ENCODE assay signal across 8 cellular contexts in the genomic region with DNA sequence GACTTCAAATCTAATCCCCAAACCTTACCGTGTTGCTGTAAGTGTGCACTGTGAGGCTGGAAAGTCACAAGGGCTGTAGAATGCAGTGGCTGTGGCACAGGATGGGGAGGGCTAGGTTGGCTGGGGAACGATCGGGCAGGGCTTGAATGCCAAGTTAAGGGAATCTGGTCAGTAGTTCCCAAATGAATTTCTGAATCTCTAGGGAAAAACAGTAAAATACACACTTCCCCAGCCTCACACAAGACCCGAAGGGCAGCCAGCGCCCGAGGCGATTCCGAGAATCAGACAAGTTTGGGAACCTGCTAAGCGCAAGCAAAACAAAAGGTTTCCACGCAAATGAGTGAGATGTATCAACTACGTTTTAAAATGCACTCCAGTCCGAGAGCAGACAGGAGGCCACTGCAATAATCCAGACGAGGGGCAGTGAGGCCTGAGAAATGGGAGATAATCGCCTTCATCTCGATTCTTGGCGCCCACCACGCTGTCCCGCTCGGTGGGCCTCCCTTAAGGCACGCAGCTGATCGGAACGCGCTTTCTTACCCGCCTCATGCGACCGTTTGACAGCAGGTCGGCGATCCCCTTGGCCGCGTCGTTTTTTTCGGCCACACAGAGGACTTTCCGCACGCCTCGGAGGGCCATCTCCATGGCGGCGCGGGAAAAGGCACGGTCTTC. TPM values are rescaled to one million over a fixed set of nuclear protein-coding genes. Genes with fewer than 3 reads are reported as not detected.
DNase-seq lines count a peak whose midpoint lies in the region; ATAC-seq and TF ChIP-seq lines count a peak whose summit lies in the region.

No MANE protein-coding gene starts in this region.

- no peak for TF ChIP-seq CTCF in GM12875 (IDR thresholded peaks at IDR 0.05; ENCODE audit: borderline replicate concordance, insufficient read depth, low read depth, low read length)
- TF ChIP-seq CTCF in neural crest cell (conservative IDR thresholded peaks at IDR 0.05), result no peak
- TF ChIP-seq CTCF in GM13976 (IDR thresholded peaks at IDR 0.05; ENCODE audit: borderline replicate concordance, control extremely low read depth, extremely low read depth, insufficient read depth, missing control alignments), result no peak

- in situ Hi-C loops in GM13976 (cut with MboI; ENCODE audit: low sequenced_read_pairs, unreplicated experiment), result no loop called here

- H3K27ac ChIP-seq in esophagus (ENCODE audit: low read depth in 2 of 2, low read length in 1 of 2), result peak overlapping the region; percentile 95 to 96

- peaks cover 0 to 19% of the 10 kb centered on the region in 2 donors for H3K36me3 ChIP-seq in esophagus (ENCODE audit: control insufficient read depth in 2 of 2, insufficient read depth in 2 of 2, low read length in 1 of 2)

- peaks cover 14% of the 10 kb centered on the region for H3K36me3 Mint-ChIP-seq in neural crest cell (ENCODE audit: low read depth)

- peak overlapping the region; percentile 95 for H3K4me3 Mint-ChIP-seq in neural crest cell

- peak; percentile 7 for ATAC-seq in HG02623 (IDR thresholded peaks at IDR 0.05; ENCODE audit: unreplicated experiment)
- peak; percentile 37 for ATAC-seq in SK-N-SH treated with all-trans-retinoic acid at 6 μM for 48 hours

- no peaks in the 10 kb centered on the region for H3K9me3 ChIP-seq in esophagus (ENCODE audit: control insufficient read depth in 2 of 2, insufficient read depth in 1 of 2, low read depth in 1 of 2, low read length in 1 of 2)

- no peak for DNase-seq in neural crest cell (ENCODE audit: low read depth, low spot score)
- no peak for DNase-seq in mesenteric fat pad (ENCODE audit: low spot score)
- DNase-seq in GM13976 (ENCODE audit: low spot score), result no peak
- DNase-seq in AG08395 (ENCODE audit: low spot score), result no peak

- H3K27me3 Mint-ChIP-seq in neural crest cell (ENCODE audit: low read depth), result no peaks in the 10 kb centered on the region

- peak overlapping the region; percentile 99 for H3K27ac Mint-ChIP-seq in neural crest cell (ENCODE audit: unreplicated experiment)

- peaks cover 13 to 23% of the 10 kb centered on the region in 2 donors for H3K4me1 ChIP-seq in esophagus (ENCODE audit: control insufficient read depth in 2 of 2, insufficient read depth in 2 of 2, low read length in 1 of 2)

- no peaks in the 10 kb centered on the region for H3K9me3 Mint-ChIP-seq in neural crest cell

- H3K27me3 ChIP-seq in esophagus (ENCODE audit: control insufficient read depth in 1 of 2, insufficient read depth in 2 of 2, low read length in 2 of 2), result no peaks in the 10 kb centered on the region

- H3K4me3 ChIP-seq in GM12875 (ENCODE audit: low read depth, low read length), result peak overlapping the region; percentile 99
- peak overlapping the region; percentile 76 to 82 for H3K4me3 ChIP-seq in esophagus (ENCODE audit: low read depth in 1 of 2, low read length in 2 of 2)

- H3K4me1 Mint-ChIP-seq in neural crest cell, result peaks cover 47% of the 10 kb centered on the region

- WGBS in esophagus, 2 donors, result 0 to 1% methylated on average over 39 of the region's 39 CpGs

TF ChIP-seq in SK-N-SH treated with all-trans-retinoic acid at 6 μM for 48 hours, 23 proteins besides CTCF, POLR2A, EP300 and RAD21 (continues in another document):
- TF ChIP-seq CSRNP3 (CRISPR knock-in tag; IDR thresholded peaks at IDR 0.05) (no peak), OSR1 (CRISPR knock-in tag; IDR thresholded peaks at IDR 0.05) (no peak), PPARA (CRISPR knock-in tag; IDR thresholded peaks at IDR 0.05; ENCODE audit: borderline replicate concordance) (no peak), ZFP3 (CRISPR knock-in tag; IDR thresholded peaks at IDR 0.05) (no peak), GLIS3 (CRISPR knock-in tag; IDR thresholded peaks at IDR 0.05) (no peak), ESRRG (CRISPR knock-in tag; IDR thresholded peaks at IDR 0.05) (no peak), ARNTL (CRISPR knock-in tag; IDR thresholded peaks at IDR 0.05; ENCODE audit: borderline replicate concordance, low read depth) (no peak), ZNF565 (CRISPR knock-in tag; conservative IDR thresholded peaks at IDR 0.05; ENCODE audit: low read depth) (no peak), TCF4 (CRISPR knock-in tag; IDR thresholded peaks at IDR 0.05; ENCODE audit: borderline replicate concordance) (no peak), ZC3H10 (CRISPR knock-in tag; IDR thresholded peaks at IDR 0.05) (no peak), RARB (CRISPR knock-in tag; IDR thresholded peaks at IDR 0.05) (no peak), ZNF8 (CRISPR knock-in tag; IDR thresholded peaks at IDR 0.05) (no peak), CREB5 (CRISPR knock-in tag; IDR thresholded peaks at IDR 0.05; ENCODE audit: low read depth) (no peak), ZNF70 (CRISPR knock-in tag; IDR thresholded peaks at IDR 0.05) (no peak), CSDC2 (CRISPR knock-in tag; IDR thresholded peaks at IDR 0.05) (no peak)
- TF ChIP-seq, protein P1, sequence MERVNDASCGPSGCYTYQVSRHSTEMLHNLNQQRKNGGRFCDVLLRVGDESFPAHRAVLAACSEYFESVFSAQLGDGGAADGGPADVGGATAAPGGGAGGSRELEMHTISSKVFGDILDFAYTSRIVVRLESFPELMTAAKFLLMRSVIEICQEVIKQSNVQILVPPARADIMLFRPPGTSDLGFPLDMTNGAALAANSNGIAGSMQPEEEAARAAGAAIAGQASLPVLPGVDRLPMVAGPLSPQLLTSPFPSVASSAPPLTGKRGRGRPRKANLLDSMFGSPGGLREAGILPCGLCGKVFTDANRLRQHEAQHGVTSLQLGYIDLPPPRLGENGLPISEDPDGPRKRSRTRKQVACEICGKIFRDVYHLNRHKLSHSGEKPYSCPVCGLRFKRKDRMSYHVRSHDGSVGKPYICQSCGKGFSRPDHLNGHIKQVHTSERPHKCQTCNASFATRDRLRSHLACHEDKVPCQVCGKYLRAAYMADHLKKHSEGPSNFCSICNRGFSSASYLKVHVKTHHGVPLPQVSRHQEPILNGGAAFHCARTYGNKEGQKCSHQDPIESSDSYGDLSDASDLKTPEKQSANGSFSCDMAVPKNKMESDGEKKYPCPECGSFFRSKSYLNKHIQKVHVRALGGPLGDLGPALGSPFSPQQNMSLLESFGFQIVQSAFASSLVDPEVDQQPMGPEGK (CRISPR knock-in tag; IDR thresholded peaks at IDR 0.05; ENCODE audit: borderline replicate concordance), result no peak
- TF ChIP-seq, protein P2, sequence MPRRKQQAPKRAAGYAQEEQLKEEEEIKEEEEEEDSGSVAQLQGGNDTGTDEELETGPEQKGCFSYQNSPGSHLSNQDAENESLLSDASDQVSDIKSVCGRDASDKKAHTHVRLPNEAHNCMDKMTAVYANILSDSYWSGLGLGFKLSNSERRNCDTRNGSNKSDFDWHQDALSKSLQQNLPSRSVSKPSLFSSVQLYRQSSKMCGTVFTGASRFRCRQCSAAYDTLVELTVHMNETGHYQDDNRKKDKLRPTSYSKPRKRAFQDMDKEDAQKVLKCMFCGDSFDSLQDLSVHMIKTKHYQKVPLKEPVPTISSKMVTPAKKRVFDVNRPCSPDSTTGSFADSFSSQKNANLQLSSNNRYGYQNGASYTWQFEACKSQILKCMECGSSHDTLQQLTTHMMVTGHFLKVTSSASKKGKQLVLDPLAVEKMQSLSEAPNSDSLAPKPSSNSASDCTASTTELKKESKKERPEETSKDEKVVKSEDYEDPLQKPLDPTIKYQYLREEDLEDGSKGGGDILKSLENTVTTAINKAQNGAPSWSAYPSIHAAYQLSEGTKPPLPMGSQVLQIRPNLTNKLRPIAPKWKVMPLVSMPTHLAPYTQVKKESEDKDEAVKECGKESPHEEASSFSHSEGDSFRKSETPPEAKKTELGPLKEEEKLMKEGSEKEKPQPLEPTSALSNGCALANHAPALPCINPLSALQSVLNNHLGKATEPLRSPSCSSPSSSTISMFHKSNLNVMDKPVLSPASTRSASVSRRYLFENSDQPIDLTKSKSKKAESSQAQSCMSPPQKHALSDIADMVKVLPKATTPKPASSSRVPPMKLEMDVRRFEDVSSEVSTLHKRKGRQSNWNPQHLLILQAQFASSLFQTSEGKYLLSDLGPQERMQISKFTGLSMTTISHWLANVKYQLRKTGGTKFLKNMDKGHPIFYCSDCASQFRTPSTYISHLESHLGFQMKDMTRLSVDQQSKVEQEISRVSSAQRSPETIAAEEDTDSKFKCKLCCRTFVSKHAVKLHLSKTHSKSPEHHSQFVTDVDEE (CRISPR knock-in tag; IDR thresholded peaks at IDR 0.05), result no peak

RNA-seq across cellular contexts. Expression of gene TOP3A, which starts 0.6 kb away (rescaled TPM):
- polyA plus RNA-seq in esophagus, result 10 to 100 TPM in 1 of 2 donors, 1 to 10 TPM in 1; 9.4 to 14.6 TPM
- total RNA-seq in neural crest cell (98.5 and 107 TPM in 2 replicates), mesenteric fat pad (34.1 TPM)

RNA-seq across cellular contexts. Expression of gene SMCR8, which starts 0.9 kb away (rescaled TPM):
- polyA plus RNA-seq in esophagus, result 1 to 10 TPM; 3.2 to 3.6 TPM
- total RNA-seq in neural crest cell, result 20.2 and 20.8 TPM in 2 replicates
- 14.3 TPM for total RNA-seq in mesenteric fat pad

RNA-seq across cellular contexts. Expression of gene SHMT1, which starts 49.2 kb away (rescaled TPM):
- polyA plus RNA-seq in esophagus, result 10 to 100 TPM; 70.8 to 73.6 TPM
- 43.9 and 44.6 TPM in 2 replicates for total RNA-seq in neural crest cell
- total RNA-seq in mesenteric fat pad, result 87.2 TPM

RNA-seq across cellular contexts. Expression of gene MIEF2, which starts 53.7 kb away (rescaled TPM):
- polyA plus RNA-seq in esophagus, result 10 to 100 TPM in 1 of 2 donors, 1 to 10 TPM in 1; 7.6 to 11.4 TPM
- total RNA-seq in neural crest cell, result 8.8 and 12.2 TPM in 2 replicates
- 4.6 TPM for total RNA-seq in mesenteric fat pad

RNA-seq across cellular contexts. Expression of gene FLII, which starts 55.7 kb away (rescaled TPM):
- polyA plus RNA-seq in esophagus, result 100 to 1,000 TPM; 218 to 258 TPM
- total RNA-seq in neural crest cell (181 and 183 TPM in 2 replicates), mesenteric fat pad (269 TPM)
